Comparison of ENCODE assay signal across 12 cellular contexts in the genomic region with DNA sequence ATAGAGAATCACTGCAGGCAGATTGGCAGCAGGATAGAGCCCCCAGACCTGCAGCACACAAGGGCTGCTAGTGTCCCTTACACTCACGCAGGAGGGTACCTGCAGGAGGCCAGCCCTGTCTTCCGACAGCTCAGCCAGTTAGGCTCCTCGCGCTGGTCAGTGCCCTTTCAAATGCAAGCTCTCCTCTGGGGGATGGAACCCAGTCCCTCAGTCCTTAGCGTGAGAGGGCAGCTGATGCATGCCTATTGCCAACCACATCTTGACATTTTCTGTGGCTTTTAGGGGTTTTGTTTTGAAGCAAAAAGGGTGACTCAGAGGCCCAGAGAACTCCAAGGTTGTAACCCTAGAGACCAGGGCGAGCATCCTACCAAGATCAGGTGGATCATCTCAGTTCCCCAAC. TPM values are rescaled to one million over a fixed set of nuclear protein-coding genes. Genes with fewer than 3 reads are reported as not detected.
DNase-seq lines count a peak whose midpoint lies in the region; ATAC-seq lines count a peak whose summit lies in the region.
"Had no signal": no experiment of that assay in that cellular context is flagged by ENCODE, and none has a peak within 500 bp of the region (broad histone marks: within the 10 kb centered on the region; RNA-seq: fewer than 3 reads in every experiment).

No MANE protein-coding gene starts in this region.

- CTCF ChIA-PET in activated CD8-positive, alpha-beta memory T cell treated with anti-CD3 and anti-CD28 coated beads, Interleukin-2, amount 10 ng/mL, durations not matched to agents 7 days and 5 days (lab: Charles Lee) = interaction anchor here (1.9 kb wide), 1 partner anchor 14 kb away, joined by 10 read pairs; no protein-coding TSS in a partner anchor

- DNase-seq in activated CD8-positive, alpha-beta memory T cell treated with anti-CD3 and anti-CD28 coated beads, Interleukin-2, amount 10 ng/mL, durations not matched to agents 7 days and 5 days = peak; percentile 73
- DNase-seq in activated CD8-positive, alpha-beta memory T cell treated with anti-CD3 and anti-CD28 coated beads, Interleukin-2, amount 50 U/mL, for 4 hours = no peak
- DNase-seq in HT1080 (ENCODE audit: low read depth) = peak; percentile 33
- peak; percentile 61 for DNase-seq in myocyte (ENCODE audit: low read depth)
- DNase-seq in NCI-H446 treated with DMSO at 0.1 percent for 48 hours (lab: John Stamatoyannopoulos, UW) = no peak
- DNase-seq in SK-N-DZ (ENCODE audit: low spot score) = no peak
- no peak for DNase-seq in HPDE6-E6E7 (ENCODE audit: extremely low spot score)
- DNase-seq: GOT3 had no signal

- H3K36me3 Mint-ChIP-seq in activated CD8-positive, alpha-beta memory T cell treated with anti-CD3 and anti-CD28 coated beads, Interleukin-2, amount 10 ng/mL, durations not matched to agents 7 days and 5 days = no peaks in the 10 kb centered on the region

- peaks cover 29% of the 10 kb centered on the region for H3K4me1 Mint-ChIP-seq in activated CD8-positive, alpha-beta memory T cell treated with anti-CD3 and anti-CD28 coated beads, Interleukin-2, amount 10 ng/mL, durations not matched to agents 7 days and 5 days
- H3K4me1 Mint-ChIP-seq: IgD-negative memory B cell had no signal

- peaks cover 13% of the 10 kb centered on the region for H3K27me3 Mint-ChIP-seq in activated CD8-positive, alpha-beta memory T cell treated with anti-CD3 and anti-CD28 coated beads, Interleukin-2, amount 10 ng/mL, durations not matched to agents 7 days and 5 days

- peak; percentile 87 for ATAC-seq in activated CD8-positive, alpha-beta memory T cell treated with anti-CD3 and anti-CD28 coated beads, Interleukin-2, amount 10 ng/mL, durations not matched to agents 7 days and 5 days
- peak; percentile 61 for ATAC-seq in GM21390 (IDR thresholded peaks at IDR 0.05; ENCODE audit: unreplicated experiment)

- no peak overlapping the region for H3K4me3 Mint-ChIP-seq in activated CD8-positive, alpha-beta memory T cell treated with anti-CD3 and anti-CD28 coated beads, Interleukin-2, amount 10 ng/mL, durations not matched to agents 7 days and 5 days
- H3K4me3 Mint-ChIP-seq: IgD-negative memory B cell had no signal

- H3K27ac Mint-ChIP-seq in activated CD8-positive, alpha-beta memory T cell treated with anti-CD3 and anti-CD28 coated beads, Interleukin-2, amount 10 ng/mL, durations not matched to agents 7 days and 5 days = no peak overlapping the region
- H3K27ac Mint-ChIP-seq: IgD-negative memory B cell had no signal

- H3K9me3 Mint-ChIP-seq in activated CD8-positive, alpha-beta memory T cell treated with anti-CD3 and anti-CD28 coated beads, Interleukin-2, amount 10 ng/mL, durations not matched to agents 7 days and 5 days (ENCODE audit: low read depth) = no peaks in the 10 kb centered on the region
- H3K9me3 Mint-ChIP-seq: IgD-negative memory B cell had no signal

RNA-seq across cellular contexts. Expression of gene WNT11, which starts 40.0 kb away (rescaled TPM):
- total RNA-seq in activated CD8-positive, alpha-beta memory T cell treated with anti-CD3 and anti-CD28 coated beads, Interleukin-2, amount 10 ng/mL, durations not matched to agents 7 days and 5 days = 1 to 10 TPM in 1 of 2 experiments, under 1 TPM in 1; 0.96 to 2.0 TPM
- total RNA-seq in HT1080 (2014; rRNA removed; shearing (Covaris generic)) = not detected in 2 replicates
- not detected in 2 replicates for polyA plus RNA-seq in HT1080 (2015; cell fraction: cytosol; rRNA removed)
- not detected in 2 replicates for polyA plus RNA-seq in HT1080 (2015; cell fraction: nucleus; rRNA removed)
- total RNA-seq in myocyte = 0.24 TPM in 1 of 2 replicates, not detected in the other
- polyA plus RNA-seq in myocyte (2012) = 0.24 TPM
- 0.47 and 0.64 TPM in 2 replicates for polyA plus RNA-seq in SK-N-DZ (2014; cell fraction: cytosol; rRNA removed)
- 0.39 TPM in 1 of 2 replicates, not detected in the other for polyA plus RNA-seq in SK-N-DZ (2014; cell fraction: nucleus; rRNA removed)
- total RNA-seq: glomerular endothelial cell, renal cortical epithelial cell had no signal
- polyA plus RNA-seq: IgD-negative memory B cell had no signal

Comparison
In these comparisons a context has a peak if more than half of its experiments do, and no peak if none do; other contexts are left out.
1. DNase-seq: peak in activated CD8-positive, alpha-beta memory T cell treated with anti-CD3 and anti-CD28 coated beads, Interleukin-2, amount 10 ng/mL, durations not matched to agents 7 days and 5 days (single experiment), HT1080 (single experiment) and myocyte (single experiment); none in activated CD8-positive, alpha-beta memory T cell treated with anti-CD3 and anti-CD28 coated beads, Interleukin-2, amount 50 U/mL, for 4 hours (single experiment), NCI-H446 treated with DMSO at 0.1 percent for 48 hours (single experiment), SK-N-DZ (single experiment) and HPDE6-E6E7 (single experiment).